In genomic region chr14:55904086-55904485, GRCh38 we compare ENCODE assay signal across 28 cellular contexts.
"Had no signal": no experiment of that assay in that cellular context is flagged by ENCODE, and none has a peak within 500 bp of the region (broad histone marks: within the 10 kb centered on the region; RNA-seq: fewer than 3 reads in every experiment).

No MANE protein-coding gene starts in this region.

- H3K4me1 Mint-ChIP-seq: activated naive CD4-positive, alpha-beta T cell treated with anti-CD3 and anti-CD28 coated beads, Interleukin-2, amount 50 U/mL, for 24 hours; activated naive CD8-positive, alpha-beta T cell treated with anti-CD3 and anti-CD28 coated beads, Interleukin-2, amount 50 U/mL, for 24 hours; stimulated activated memory B cell treated with anti-CD40 and anti-IgM and Interleukin-4, amounts not matched to agents 10 μg/mL and 1 μg/mL and 100 μg/mL, for 72 hours; stimulated activated naive CD8-positive, alpha-beta T cell treated with anti-CD3 and anti-CD28 coated beads, Interleukin-15, amount 100 ng/mL, for 72 hours had no signal

- H3K27me3 Mint-ChIP-seq: activated naive CD8-positive, alpha-beta T cell treated with anti-CD3 and anti-CD28 coated beads, Interleukin-2, amount 50 U/mL, for 24 hours; stimulated activated memory B cell treated with anti-CD40 and anti-IgM and Interleukin-4, amounts not matched to agents 10 μg/mL and 1 μg/mL and 100 μg/mL, for 72 hours; stimulated activated naive CD8-positive, alpha-beta T cell treated with anti-CD3 and anti-CD28 coated beads, Interleukin-15, amount 100 ng/mL, for 72 hours had no signal

- DNase-seq: activated CD4-positive, alpha-beta T cell treated with anti-CD3 and anti-CD28 coated beads for 48 hours; activated CD4-positive, alpha-beta T cell treated with anti-CD3 and anti-CD28 coated beads, Interleukin-2, amount 50 U/mL, for 48 hours; activated CD8-positive, alpha-beta memory T cell treated with anti-CD3 and anti-CD28 coated beads, Interleukin-2, amount 50 U/mL, for 4 hours; activated gamma-delta T cell treated with Interleukin-2 at 50 U/mL for 16 hours; activated naive CD8-positive, alpha-beta T cell treated with anti-CD3 and anti-CD28 coated beads, Interleukin-2, amount 50 U/mL, for 24 hours; activated T-cell treated with anti-CD3 and anti-CD28 coated beads, Interleukin-2, amount 50 U/mL, for 1 hour; effector CD8-positive, alpha-beta T cell; kidney; left colon; mammary epithelial cell; midbrain; ovary; retina; small intestine; stimulated activated CD4-positive, alpha-beta T cell treated with anti-CD3 and anti-CD28 coated beads, Interleukin-1b, Interleukin-23, amount 100 ng/mL, for 48 hours; stimulated activated CD4-positive, alpha-beta T cell treated with anti-CD3 and anti-CD28 coated beads, Interleukin-4, amount 100 ng/mL, for 4 hours; stimulated activated CD8-positive, alpha-beta memory T cell treated with anti-CD3 and anti-CD28 coated beads, Interleukin-4, amount 100 ng/mL, for 48 hours; stimulated activated naive CD8-positive, alpha-beta T cell treated with anti-CD3 and anti-CD28 coated beads, Interleukin-15, amount 100 ng/mL, for 72 hours; substantia nigra; SW 1271; T-helper 9 cell; thyroid gland; upper lobe of left lung; WERI-Rb-1 had no signal

- H3K9me3 Mint-ChIP-seq: activated naive CD4-positive, alpha-beta T cell treated with anti-CD3 and anti-CD28 coated beads, Interleukin-2, amount 50 U/mL, for 24 hours; activated naive CD8-positive, alpha-beta T cell treated with anti-CD3 and anti-CD28 coated beads, Interleukin-2, amount 50 U/mL, for 24 hours; nephron; stimulated activated memory B cell treated with anti-CD40 and anti-IgM and Interleukin-4, amounts not matched to agents 10 μg/mL and 1 μg/mL and 100 μg/mL, for 72 hours; stimulated activated naive CD8-positive, alpha-beta T cell treated with anti-CD3 and anti-CD28 coated beads, Interleukin-15, amount 100 ng/mL, for 72 hours; T-helper 1 cell treated with Interleukin-12 subunit alpha and Interleukin-12 subunit beta and Interleukin-4 antibody, amounts not matched to agents 30 μg/mL and 1 μg/mL, for 36 hours had no signal

- H3K36me3 Mint-ChIP-seq: activated naive CD4-positive, alpha-beta T cell treated with anti-CD3 and anti-CD28 coated beads, Interleukin-2, amount 50 U/mL, for 24 hours; stimulated activated memory B cell treated with anti-CD40 and anti-IgM and Interleukin-4, amounts not matched to agents 10 μg/mL and 1 μg/mL and 100 μg/mL, for 72 hours had no signal

- H3K27ac Mint-ChIP-seq: activated naive CD4-positive, alpha-beta T cell treated with anti-CD3 and anti-CD28 coated beads, Interleukin-2, amount 50 U/mL, for 24 hours; activated naive CD8-positive, alpha-beta T cell treated with anti-CD3 and anti-CD28 coated beads, Interleukin-2, amount 50 U/mL, for 24 hours; nephron; stimulated activated memory B cell treated with anti-CD40 and anti-IgM and Interleukin-4, amounts not matched to agents 10 μg/mL and 1 μg/mL and 100 μg/mL, for 72 hours; stimulated activated naive CD8-positive, alpha-beta T cell treated with anti-CD3 and anti-CD28 coated beads, Interleukin-15, amount 100 ng/mL, for 72 hours; T-helper 1 cell treated with Interleukin-12 subunit alpha and Interleukin-12 subunit beta and Interleukin-4 antibody, amounts not matched to agents 30 μg/mL and 1 μg/mL, for 36 hours had no signal

- H3K4me3 Mint-ChIP-seq: activated naive CD4-positive, alpha-beta T cell treated with anti-CD3 and anti-CD28 coated beads, Interleukin-2, amount 50 U/mL, for 24 hours; activated naive CD8-positive, alpha-beta T cell treated with anti-CD3 and anti-CD28 coated beads, Interleukin-2, amount 50 U/mL, for 24 hours; nephron; stimulated activated memory B cell treated with anti-CD40 and anti-IgM and Interleukin-4, amounts not matched to agents 10 μg/mL and 1 μg/mL and 100 μg/mL, for 72 hours; stimulated activated naive CD8-positive, alpha-beta T cell treated with anti-CD3 and anti-CD28 coated beads, Interleukin-15, amount 100 ng/mL, for 72 hours; T-helper 1 cell treated with Interleukin-12 subunit alpha and Interleukin-12 subunit beta and Interleukin-4 antibody, amounts not matched to agents 30 μg/mL and 1 μg/mL, for 36 hours had no signal
